In genomic region chr17:57811633-57812280, GRCh38 we compare ENCODE assay signal across 1 cellular context.
TF ChIP-seq lines count a peak whose summit lies in the region.

No MANE protein-coding gene starts in this region.

TF ChIP-seq in GM23338, 12 proteins besides CTCF, POLR2A, EP300 and RAD21 (continued from another document):
- no peak for TF ChIP-seq ZNF462 (CRISPR knock-in tag; IDR thresholded peaks at IDR 0.05)
- no peak for TF ChIP-seq EZH2phosphoT487 (IDR thresholded peaks at IDR 0.05; ENCODE audit: unreplicated experiment)
- TF ChIP-seq CREB1 (CRISPR knock-in tag; IDR thresholded peaks at IDR 0.05; ENCODE audit: low read depth): no peak
- no peak for TF ChIP-seq ETS1 (IDR thresholded peaks at IDR 0.05)
- TF ChIP-seq NANOG (IDR thresholded peaks at IDR 0.05; ENCODE audit: borderline replicate concordance): no peak
- TF ChIP-seq REST (IDR thresholded peaks at IDR 0.05; ENCODE audit: unreplicated experiment): no peak
- no peak for TF ChIP-seq JUNB (IDR thresholded peaks at IDR 0.05; ENCODE audit: unreplicated experiment)
- no peak for TF ChIP-seq ZNF114 (CRISPR knock-in tag; IDR thresholded peaks at IDR 0.05)
- TF ChIP-seq POLR2AphosphoS5 (IDR thresholded peaks at IDR 0.05; ENCODE audit: low read depth): no peak
- TF ChIP-seq STAT1 (IDR thresholded peaks at IDR 0.05; ENCODE audit: unreplicated experiment): no peak
- TF ChIP-seq ZNF331 (CRISPR knock-in tag; IDR thresholded peaks at IDR 0.05; ENCODE audit: low read depth): no peak
